In the genomic region with DNA sequence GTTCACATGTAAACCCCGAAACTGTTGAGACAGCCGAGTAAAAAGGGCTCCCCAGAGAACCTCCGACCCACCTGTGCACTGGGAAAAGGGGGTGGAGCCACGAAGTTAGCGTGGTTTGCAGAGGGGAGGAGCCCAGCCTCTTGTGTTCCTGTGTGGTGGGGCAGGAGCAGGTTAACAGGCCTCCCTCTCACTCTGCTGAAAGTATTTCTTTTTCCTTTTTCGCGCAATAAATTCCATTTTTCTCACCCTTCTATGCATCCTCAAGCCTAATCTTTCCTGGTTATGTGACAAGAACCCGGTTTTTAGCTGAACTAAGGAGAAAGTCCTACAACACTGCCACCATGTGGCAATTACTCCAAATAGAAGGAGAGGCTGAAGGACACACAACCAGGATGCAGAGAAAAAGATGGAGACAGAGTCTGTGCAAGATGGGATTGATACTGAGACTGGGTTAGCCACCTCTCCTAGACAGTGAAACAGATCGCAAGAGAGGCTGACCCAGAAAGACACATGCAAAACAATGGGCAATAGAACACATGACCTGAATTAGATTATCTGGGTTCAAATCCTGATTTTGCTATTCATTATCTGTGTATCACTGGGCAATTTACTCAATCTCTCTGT, we compare ENCODE assay signal across 8 cellular contexts.
DNase-seq lines count a peak whose midpoint lies in the region; ATAC-seq and TF ChIP-seq lines count a peak whose summit lies in the region.

No MANE protein-coding gene starts in this region.

- peak overlapping the region; percentile 76 for H3K4me3 Mint-ChIP-seq in activated naive CD8-positive, alpha-beta T cell treated with anti-CD3 and anti-CD28 coated beads for 36 hours

- TF ChIP-seq POLR2A in Peyer's patch (IDR thresholded peaks at IDR 0.05): no peak
- no peak for TF ChIP-seq POLR2A in heart left ventricle (IDR thresholded peaks at IDR 0.05)
- TF ChIP-seq POLR2A in prostate gland (IDR thresholded peaks at IDR 0.05): no peak

- peaks cover 50% of the 10 kb centered on the region for H3K27me3 Mint-ChIP-seq in activated naive CD8-positive, alpha-beta T cell treated with anti-CD3 and anti-CD28 coated beads for 36 hours

- intact Hi-C loops in heart left ventricle (cut with DNase I): loop anchor here in 9 of 10 donors (1.0 to 5.0 kb wide), 4 partner anchors 472 to 737 kb away; no protein-coding TSS in a partner anchor
- intact Hi-C loops in prostate gland (cut with DNase I): loop anchor here (5.0 kb wide), 1 partner anchor 472 kb away; no protein-coding TSS in a partner anchor

- H3K4me3 ChIP-seq in KMS-11 (IDR thresholded peaks at IDR 0.05; ENCODE audit: insufficient read depth, low read depth, low read length) (no peak overlapping the region), Peyer's patch (peak overlapping the region in 3 of 4 donors; percentile 26 to 39 (median 28)), heart left ventricle (peak overlapping the region in 1 of 12 donors; percentile 8), prostate gland (peak overlapping the region in 1 of 2 donors; percentile 8)

- peak; percentile 97 for TF ChIP-seq CTCF in KMS-11 (conservative IDR thresholded peaks at IDR 0.05; ENCODE audit: low read depth, low read length)
- TF ChIP-seq CTCF in Peyer's patch (IDR thresholded peaks at IDR 0.05): peak in 4 of 6 experiments; percentile 57 to 81 (median 80)
- peak; percentile 42 to 71 (median 58) for TF ChIP-seq CTCF in heart left ventricle (IDR thresholded peaks at IDR 0.05)
- peak in 3 of 4 experiments; percentile 65 to 84 (median 80) for TF ChIP-seq CTCF in prostate gland (IDR thresholded peaks at IDR 0.05)

- no peaks in the 10 kb centered on the region for H3K27me3 ChIP-seq in KMS-11 (ENCODE audit: insufficient read depth, low read depth)
- no peaks in the 10 kb centered on the region for H3K27me3 ChIP-seq in Peyer's patch
- peaks cover 0 to 69% (median 17%) of the 10 kb centered on the region in 9 donors for H3K27me3 ChIP-seq in heart left ventricle
- no peaks in the 10 kb centered on the region for H3K27me3 ChIP-seq in prostate gland (replicated peaks; ENCODE audit: insufficient read depth)

- H3K4me1 Mint-ChIP-seq in activated naive CD8-positive, alpha-beta T cell treated with anti-CD3 and anti-CD28 coated beads for 36 hours: no peaks in the 10 kb centered on the region

- peak overlapping the region; percentile 77 for H2AFZ ChIP-seq in KMS-11 (ENCODE audit: low read depth)

- H3K4me2 ChIP-seq in KMS-11: peak overlapping the region; percentile 48

- H3K9me3 Mint-ChIP-seq in activated naive CD8-positive, alpha-beta T cell treated with anti-CD3 and anti-CD28 coated beads for 36 hours: no peaks in the 10 kb centered on the region

- H3K36me3 ChIP-seq in KMS-11 (ENCODE audit: insufficient read depth) (no peaks in the 10 kb centered on the region), Peyer's patch (no peaks in the 10 kb centered on the region), heart left ventricle (no peaks in the 10 kb centered on the region), prostate gland (no peaks in the 10 kb centered on the region)

- H4K20me1 ChIP-seq in KMS-11 (ENCODE audit: insufficient read depth): no peaks in the 10 kb centered on the region

- no peaks in the 10 kb centered on the region for H3K36me3 Mint-ChIP-seq in activated naive CD8-positive, alpha-beta T cell treated with anti-CD3 and anti-CD28 coated beads for 36 hours

- H3K9ac ChIP-seq in KMS-11: peak overlapping the region; percentile 3; the same call in 1 of the 2 replicates

- no peaks in the 10 kb centered on the region for H3K79me2 ChIP-seq in KMS-11 (ENCODE audit: insufficient read depth, low read depth)

- 2 to 5% (median 2%) methylated on average over 9 of the region's 9 CpGs for WGBS in heart left ventricle, 4 donors
- 2% methylated on average over 9 of the region's 9 CpGs for WGBS in prostate gland

- ATAC-seq in GM21526 (IDR thresholded peaks at IDR 0.05; ENCODE audit: low FRiP score, unreplicated experiment) (peak; percentile 77), heart left ventricle (peak in 2 of 4 donors; percentile 66 to 68)

- H3K27ac Mint-ChIP-seq in activated naive CD8-positive, alpha-beta T cell treated with anti-CD3 and anti-CD28 coated beads for 36 hours: no peak overlapping the region

- H3K27ac ChIP-seq in KMS-11: no peak overlapping the region
- H3K27ac ChIP-seq in Peyer's patch: no peak overlapping the region
- H3K27ac ChIP-seq in heart left ventricle: no peak overlapping the region
- no peak overlapping the region for H3K27ac ChIP-seq in prostate gland

- H3K4me1 ChIP-seq in KMS-11 (ENCODE audit: low read depth, poor library complexity, severe bottlenecking) (peaks cover 5% of the 10 kb centered on the region), Peyer's patch (no peaks in the 10 kb centered on the region), heart left ventricle (peaks cover 0 to 4% (median 0%) of the 10 kb centered on the region in 12 donors), prostate gland (replicated peaks) (no peaks in the 10 kb centered on the region)

- DNase-seq in DMS53 treated with DMSO at 0.1 percent for 48 hours (lab: John Stamatoyannopoulos, UW; ENCODE audit: unreplicated experiment): peak; percentile 74
- DNase-seq in Peyer's patch: peak; percentile 31 to 64 (median 51)
- DNase-seq in activated naive CD8-positive, alpha-beta T cell treated with anti-CD3 and anti-CD28 coated beads for 36 hours: peak; percentile 41
- DNase-seq in heart left ventricle: peak in 1 of 5 donors; percentile 18
- DNase-seq in prostate gland (ENCODE audit: low spot score): peak; percentile 45
- no peak for DNase-seq in cerebellar nuclear complex (lab: John Stamatoyannopoulos, UW)

- H3K9me3 ChIP-seq in Peyer's patch: no peaks in the 10 kb centered on the region
- no peaks in the 10 kb centered on the region for H3K9me3 ChIP-seq in heart left ventricle
- H3K9me3 ChIP-seq in prostate gland: no peaks in the 10 kb centered on the region

Comparison
In these comparisons a context has a peak if more than half of its experiments do, and no peak if none do; other contexts are left out.
1. DNase-seq: peak in DMS53 treated with DMSO at 0.1 percent for 48 hours (single experiment), Peyer's patch (3 of 3), activated naive CD8-positive, alpha-beta T cell treated with anti-CD3 and anti-CD28 coated beads for 36 hours (single experiment) and prostate gland (single experiment); none in cerebellar nuclear complex (0 of 2).
2. Peak in every context shown above with its lines, with median percentiles within 50 percentile points of each other: CTCF ChIP-seq.